ENCODE assay signal across 8 cellular contexts in the genomic region with DNA sequence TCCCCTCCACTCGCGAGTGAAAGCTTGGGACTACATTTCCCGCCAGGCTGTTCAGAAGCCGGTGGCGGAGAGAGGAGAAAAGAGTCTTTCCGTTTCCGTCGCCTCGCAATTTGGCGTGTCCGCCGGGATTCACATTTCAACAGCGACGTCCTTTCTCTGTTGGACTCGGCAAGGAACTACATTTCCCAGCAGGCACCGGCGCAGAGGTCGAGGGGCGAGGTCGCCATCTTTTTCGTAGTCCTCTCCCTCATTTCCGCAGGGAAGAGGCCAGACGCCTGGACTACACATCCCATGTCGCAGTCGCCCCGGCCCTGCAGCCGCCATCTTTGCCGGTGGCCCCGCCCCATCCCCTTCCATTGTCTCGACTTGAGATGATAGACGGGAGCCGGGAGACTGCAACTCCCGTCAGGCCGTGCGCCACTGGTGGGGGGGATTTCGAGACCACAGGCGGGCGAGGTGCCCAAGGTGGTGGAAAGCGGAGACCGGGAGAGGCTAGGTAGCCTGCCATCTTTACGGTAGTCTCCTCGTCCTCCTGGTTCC. TPM values are rescaled to one million over a fixed set of nuclear protein-coding genes. Genes with fewer than 3 reads are reported as not detected.
DNase-seq lines count a peak whose midpoint lies in the region; ATAC-seq and TF ChIP-seq lines count a peak whose summit lies in the region.

No MANE protein-coding gene starts in this region.

- H3K27ac Mint-ChIP-seq in activated naive CD4-positive, alpha-beta T cell treated with anti-CD3 and anti-CD28 coated beads, Interleukin-2, amount 50 U/mL, for 72 hours: peak overlapping the region; percentile 97 to 100

- H3K4me1 ChIP-seq in SK-N-SH (ENCODE audit: control insufficient read depth in 1 of 2, insufficient read depth in 2 of 2, low read depth in 1 of 2, low read length in 1 of 2) (peaks cover 0 to 21% of the 10 kb centered on the region in 2 experiments; a peak in 1 of 4 replicates), suprapubic skin (peaks cover 33% of the 10 kb centered on the region)

- no peaks in the 10 kb centered on the region for H3K9me3 ChIP-seq in SK-N-SH
- H3K9me3 ChIP-seq in suprapubic skin: no peaks in the 10 kb centered on the region

- H3F3A ChIP-seq in SK-N-SH (replicated peaks; ENCODE audit: insufficient read depth): peaks cover 12% of the 10 kb centered on the region

- H3K9ac ChIP-seq in SK-N-SH: peak overlapping the region; percentile 91

- no peaks in the 10 kb centered on the region for H4K20me1 ChIP-seq in SK-N-SH (ENCODE audit: insufficient read depth)

- under 1% methylated on average over 30 of the region's 42 CpGs for WGBS in SK-N-SH (ENCODE audit: low lambda C conversion rate)
- 0% methylated on average over 26 of the region's 42 CpGs for WGBS in suprapubic skin

- peaks cover 0 to 5% of the 10 kb centered on the region in 2 donors for H3K36me3 Mint-ChIP-seq in activated naive CD4-positive, alpha-beta T cell treated with anti-CD3 and anti-CD28 coated beads, Interleukin-2, amount 50 U/mL, for 72 hours

- H3K27me3 ChIP-seq in SK-N-SH (ENCODE audit: insufficient read depth) (no peaks in the 10 kb centered on the region), suprapubic skin (no peaks in the 10 kb centered on the region)

- TF ChIP-seq EP300 in SK-N-SH (IDR thresholded peaks at IDR 0.05; ENCODE audit: borderline replicate concordance in 1 of 2, low read depth in 1 of 2, low read length in 1 of 2): no peak
- TF ChIP-seq EP300 in suprapubic skin (IDR thresholded peaks at IDR 0.05): no peak

- CTCF ChIA-PET in SK-N-SH (lab: Yijun Ruan, JAX): interaction anchor here (0.7 to 7.4 kb wide), 5 partner anchors 20 to 109 kb away, joined by 4 to 48 read pairs (median 6); no protein-coding TSS in a partner anchor

- DNase-seq in GF-D8 (lab: John Stamatoyannopoulos, UW) (peak; percentile 99), NCI-H1048 (lab: John Stamatoyannopoulos, UW) (peak; percentile 86), SK-N-SH (peak; percentile 84), globus pallidus (ENCODE audit: low spot score) (peak; percentile 100), nucleus accumbens (lab: John Stamatoyannopoulos, UW) (peak; percentile 96 to 100 (median 100)), suprapubic skin (ENCODE audit: low spot score in 2 of 2) (peak; percentile 100)
- peak; percentile 99 for DNase-seq in activated naive CD4-positive, alpha-beta T cell treated with anti-CD3 and anti-CD28 coated beads, Interleukin-2, amount 50 U/mL, for 72 hours (ENCODE audit: low spot score in 2 of 2)

- H3K27ac ChIP-seq in SK-N-SH (ENCODE audit: low read depth in 2 of 2, low read length in 1 of 2): peak overlapping the region; percentile 90 to 97
- peak overlapping the region; percentile 93 for H3K27ac ChIP-seq in suprapubic skin

- H3K4me2 ChIP-seq in SK-N-SH: peak overlapping the region; percentile 88

- no peaks in the 10 kb centered on the region for H3K9me3 Mint-ChIP-seq in activated naive CD4-positive, alpha-beta T cell treated with anti-CD3 and anti-CD28 coated beads, Interleukin-2, amount 50 U/mL, for 72 hours

- TF ChIP-seq POLR2A in suprapubic skin (IDR thresholded peaks at IDR 0.05): no peak

- peak overlapping the region; percentile 80 to 88 for H3K4me3 ChIP-seq in SK-N-SH (ENCODE audit: low read depth in 2 of 2, low read length in 1 of 2)
- H3K4me3 ChIP-seq in suprapubic skin: peak overlapping the region; percentile 73

- H3K36me3 ChIP-seq in SK-N-SH (replicated peaks in 1 of 2; ENCODE audit: control insufficient read depth in 1 of 2, insufficient read depth in 2 of 2, low read length in 1 of 2): peaks cover 3 to 18% of the 10 kb centered on the region in 2 experiments
- peaks cover 11% of the 10 kb centered on the region for H3K36me3 ChIP-seq in suprapubic skin

- TF ChIP-seq CTCF in SK-N-SH (IDR thresholded peaks at IDR 0.05) (no peak), suprapubic skin (IDR thresholded peaks at IDR 0.05) (no peak)

- TF ChIP-seq RAD21 in SK-N-SH (IDR thresholded peaks at IDR 0.05; ENCODE audit: low read length): no peak

- no peaks in the 10 kb centered on the region for H3K9me2 ChIP-seq in SK-N-SH

- peaks cover 14% of the 10 kb centered on the region for H3K79me2 ChIP-seq in SK-N-SH (ENCODE audit: insufficient read depth)

- POLR2A ChIA-PET in SK-N-SH (lab: Yijun Ruan, JAX): interaction anchor here (0.6 to 1.0 kb wide), 3 partner anchors 21 to 147 kb away, joined by 3 to 6 read pairs (median 4); no protein-coding TSS in a partner anchor

- ATAC-seq in HG02588 (IDR thresholded peaks at IDR 0.05; ENCODE audit: unreplicated experiment): peak; percentile 69
- peak; percentile 84 to 85 for ATAC-seq in activated naive CD4-positive, alpha-beta T cell treated with anti-CD3 and anti-CD28 coated beads, Interleukin-2, amount 50 U/mL, for 72 hours

- peak overlapping the region; percentile 83; the same call in 1 of the 2 replicates for H2AFZ ChIP-seq in SK-N-SH (ENCODE audit: low read depth)

TF ChIP-seq in SK-N-SH, 30 proteins besides CTCF, POLR2A, EP300 and RAD21 (continues in another document):
- TF ChIP-seq, protein P1, sequence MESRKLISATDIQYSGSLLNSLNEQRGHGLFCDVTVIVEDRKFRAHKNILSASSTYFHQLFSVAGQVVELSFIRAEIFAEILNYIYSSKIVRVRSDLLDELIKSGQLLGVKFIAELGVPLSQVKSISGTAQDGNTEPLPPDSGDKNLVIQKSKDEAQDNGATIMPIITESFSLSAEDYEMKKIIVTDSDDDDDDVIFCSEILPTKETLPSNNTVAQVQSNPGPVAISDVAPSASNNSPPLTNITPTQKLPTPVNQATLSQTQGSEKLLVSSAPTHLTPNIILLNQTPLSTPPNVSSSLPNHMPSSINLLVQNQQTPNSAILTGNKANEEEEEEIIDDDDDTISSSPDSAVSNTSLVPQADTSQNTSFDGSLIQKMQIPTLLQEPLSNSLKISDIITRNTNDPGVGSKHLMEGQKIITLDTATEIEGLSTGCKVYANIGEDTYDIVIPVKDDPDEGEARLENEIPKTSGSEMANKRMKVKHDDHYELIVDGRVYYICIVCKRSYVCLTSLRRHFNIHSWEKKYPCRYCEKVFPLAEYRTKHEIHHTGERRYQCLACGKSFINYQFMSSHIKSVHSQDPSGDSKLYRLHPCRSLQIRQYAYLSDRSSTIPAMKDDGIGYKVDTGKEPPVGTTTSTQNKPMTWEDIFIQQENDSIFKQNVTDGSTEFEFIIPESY (IDR thresholded peaks at IDR 0.05; ENCODE audit: borderline replicate concordance, low read depth): peak; percentile 93
- TF ChIP-seq GABPA (IDR thresholded peaks at IDR 0.05; ENCODE audit: low read depth): peak; percentile 95
- no peak for TF ChIP-seq NFIC (IDR thresholded peaks at IDR 0.05; ENCODE audit: borderline replicate concordance)
- TF ChIP-seq, protein P2, sequence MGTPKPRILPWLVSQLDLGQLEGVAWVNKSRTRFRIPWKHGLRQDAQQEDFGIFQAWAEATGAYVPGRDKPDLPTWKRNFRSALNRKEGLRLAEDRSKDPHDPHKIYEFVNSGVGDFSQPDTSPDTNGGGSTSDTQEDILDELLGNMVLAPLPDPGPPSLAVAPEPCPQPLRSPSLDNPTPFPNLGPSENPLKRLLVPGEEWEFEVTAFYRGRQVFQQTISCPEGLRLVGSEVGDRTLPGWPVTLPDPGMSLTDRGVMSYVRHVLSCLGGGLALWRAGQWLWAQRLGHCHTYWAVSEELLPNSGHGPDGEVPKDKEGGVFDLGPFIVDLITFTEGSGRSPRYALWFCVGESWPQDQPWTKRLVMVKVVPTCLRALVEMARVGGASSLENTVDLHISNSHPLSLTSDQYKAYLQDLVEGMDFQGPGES (IDR thresholded peaks at IDR 0.05; ENCODE audit: low read depth, low read length): no peak
- peak; percentile 42; the same call in 1 of the 2 replicates for TF ChIP-seq TCF12 (IDR thresholded peaks at IDR 0.05)
- TF ChIP-seq, protein P3, sequence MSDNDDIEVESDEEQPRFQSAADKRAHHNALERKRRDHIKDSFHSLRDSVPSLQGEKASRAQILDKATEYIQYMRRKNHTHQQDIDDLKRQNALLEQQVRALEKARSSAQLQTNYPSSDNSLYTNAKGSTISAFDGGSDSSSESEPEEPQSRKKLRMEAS (IDR thresholded peaks at IDR 0.05; ENCODE audit: low read depth): peak; percentile 55; the same call in 1 of the 2 replicates
- peak; percentile 98 for TF ChIP-seq YY1 (IDR thresholded peaks at IDR 0.05; ENCODE audit: low read depth)

RNA-seq across cellular contexts. Expression of a gene that starts 0.9 kb away (rescaled TPM):
- 18.3 and 20.6 TPM in 2 replicates for polyA plus RNA-seq in SK-N-SH (2012; rRNA removed)
- polyA plus RNA-seq in SK-N-SH (2012; cell fraction: cytosol; rRNA removed): 8.6 and 15.1 TPM in 2 replicates
- 31.4 and 33.9 TPM in 2 replicates for polyA plus RNA-seq in SK-N-SH (2012; cell fraction: nucleus; rRNA removed)
- total RNA-seq in activated naive CD4-positive, alpha-beta T cell treated with anti-CD3 and anti-CD28 coated beads, Interleukin-2, amount 50 U/mL, for 72 hours: 10 to 100 TPM; 24.4 to 36.4 TPM
- total RNA-seq in suprapubic skin: 10 to 100 TPM; 21.7 to 28.7 (median 24.5) TPM

RNA-seq across cellular contexts. Expression of a gene that starts 26.1 kb away (rescaled TPM):
- 35.9 and 45.7 TPM in 2 replicates for polyA plus RNA-seq in SK-N-SH (2012; rRNA removed)
- 25.7 and 32.1 TPM in 2 replicates for polyA plus RNA-seq in SK-N-SH (2012; cell fraction: cytosol; rRNA removed)
- 25.1 and 26.3 TPM in 2 replicates for polyA plus RNA-seq in SK-N-SH (2012; cell fraction: nucleus; rRNA removed)
- under 1 TPM; 0.29 to 0.96 TPM for total RNA-seq in activated naive CD4-positive, alpha-beta T cell treated with anti-CD3 and anti-CD28 coated beads, Interleukin-2, amount 50 U/mL, for 72 hours
- total RNA-seq in suprapubic skin: 1 to 10 TPM in 1 of 4 donors, under 1 TPM in 3; 0.30 to 1.3 (median 0.71) TPM

RNA-seq across cellular contexts. Expression of a gene that starts 26.4 kb away (rescaled TPM):
- 29.0 and 31.8 TPM in 2 replicates for polyA plus RNA-seq in SK-N-SH (2012; rRNA removed)
- 23.3 and 28.4 TPM in 2 replicates for polyA plus RNA-seq in SK-N-SH (2012; cell fraction: cytosol; rRNA removed)
- polyA plus RNA-seq in SK-N-SH (2012; cell fraction: nucleus; rRNA removed): 32.0 and 34.8 TPM in 2 replicates
- 10 to 100 TPM in 1 of 2 donors, 1 to 10 TPM in 1; 7.3 to 17.1 TPM for total RNA-seq in activated naive CD4-positive, alpha-beta T cell treated with anti-CD3 and anti-CD28 coated beads, Interleukin-2, amount 50 U/mL, for 72 hours
- 10 to 100 TPM; 25.7 to 41.0 (median 32.7) TPM for total RNA-seq in suprapubic skin

RNA-seq across cellular contexts. Expression of a gene that starts 28.6 kb away (rescaled TPM):
- 48.5 and 56.3 TPM in 2 replicates for polyA plus RNA-seq in SK-N-SH (2012; rRNA removed)
- polyA plus RNA-seq in SK-N-SH (2012; cell fraction: cytosol; rRNA removed): 43.4 and 50.2 TPM in 2 replicates
- polyA plus RNA-seq in SK-N-SH (2012; cell fraction: nucleus; rRNA removed): 18.9 and 20.3 TPM in 2 replicates
- 10 to 100 TPM; 27.3 to 45.9 TPM for total RNA-seq in activated naive CD4-positive, alpha-beta T cell treated with anti-CD3 and anti-CD28 coated beads, Interleukin-2, amount 50 U/mL, for 72 hours
- total RNA-seq in suprapubic skin: 10 to 100 TPM; 32.3 to 47.2 (median 43.9) TPM

RNA-seq across cellular contexts. Expression of a gene that starts 35.1 kb away (rescaled TPM):
- polyA plus RNA-seq in SK-N-SH (2012; rRNA removed): 2.4 and 6.8 TPM in 2 replicates
- polyA plus RNA-seq in SK-N-SH (2012; cell fraction: cytosol; rRNA removed): 4.2 and 6.8 TPM in 2 replicates
- 18.8 and 24.8 TPM in 2 replicates for polyA plus RNA-seq in SK-N-SH (2012; cell fraction: nucleus; rRNA removed)
- total RNA-seq in activated naive CD4-positive, alpha-beta T cell treated with anti-CD3 and anti-CD28 coated beads, Interleukin-2, amount 50 U/mL, for 72 hours: 10 to 100 TPM; 24.5 to 34.1 TPM
- total RNA-seq in suprapubic skin: 10 to 100 TPM; 12.5 to 14.7 (median 13.7) TPM

Comparison
In these comparisons a context has a peak if more than half of its experiments do, and no peak if none do; other contexts are left out.
1. Peak in every context shown above with its lines: DNase-seq, ATAC-seq, H3K4me3 ChIP-seq and H3K27ac ChIP-seq.